In genomic region chr5:77781076-77781475, GRCh38 we compare ENCODE assay signal across 24 cellular contexts. TPM values are rescaled to one million over a fixed set of nuclear protein-coding genes. Genes with fewer than 3 reads are reported as not detected.
A peak's percentile ranks its signal among the peaks of the same experiment; 100 is the strongest.
DNase-seq lines count a peak whose midpoint lies in the region; ATAC-seq and TF ChIP-seq lines count a peak whose summit lies in the region.
"Had no signal": no experiment of that assay in that cellular context is flagged by ENCODE, and none has a peak within 500 bp of the region (broad histone marks: within the 10 kb centered on the region; RNA-seq: fewer than 3 reads in every experiment).

No MANE protein-coding gene starts in this region.

- H3K4me3 Mint-ChIP-seq in endodermal cell = no peak overlapping the region
- H3K4me3 Mint-ChIP-seq: B cell; CD4-positive, alpha-beta T cell; CD8-positive, alpha-beta memory T cell had no signal

- no peak overlapping the region for H3K14ac ChIP-seq in neuronal stem cell (ENCODE audit: low read length)

- peaks cover 18% of the 10 kb centered on the region for H3K9me3 Mint-ChIP-seq in endodermal cell
- H3K9me3 Mint-ChIP-seq: CD4-positive, alpha-beta T cell had no signal

- H3K4me1 Mint-ChIP-seq in endodermal cell = peaks cover 6% of the 10 kb centered on the region
- H3K4me1 Mint-ChIP-seq: B cell had no signal

- H3K23ac ChIP-seq in neuronal stem cell (ENCODE audit: low read depth, low read length, poor library complexity) = peak overlapping the region; percentile 59

- no peak for TF ChIP-seq CTCF in endodermal cell (conservative IDR thresholded peaks at IDR 0.05)

- H3K9me3 ChIP-seq in endodermal cell (ENCODE audit: control insufficient read depth, low read length) (peaks cover 40% of the 10 kb centered on the region), neuronal stem cell (replicated peaks in 1 of 2; ENCODE audit: control insufficient read depth in 2 of 2, insufficient read depth in 1 of 2, low read depth in 1 of 2, low read length in 2 of 2) (no peaks in the 10 kb centered on the region)
- H3K9me3 ChIP-seq: A549 had no signal

- H3K4me1 ChIP-seq in endodermal cell (ENCODE audit: control insufficient read depth, insufficient read depth, low read length) = no peaks in the 10 kb centered on the region
- H3K4me1 ChIP-seq in neuronal stem cell (ENCODE audit: control insufficient read depth in 2 of 2, insufficient read depth in 1 of 2, low read depth in 1 of 2, low read length in 2 of 2) = peaks cover 0 to 4% of the 10 kb centered on the region in 2 donors

- no peak overlapping the region for H2AFZ ChIP-seq in neuronal stem cell (ENCODE audit: low read length)

- DNase-seq in NCI-H82 (lab: John Stamatoyannopoulos, UW) (peak; percentile 27), NCI-H82 treated with DMSO at 0.1 percent for 48 hours (lab: John Stamatoyannopoulos, UW; ENCODE audit: unreplicated experiment) (no peak), endodermal cell (no peak), neuronal stem cell (ENCODE audit: low spot score) (no peak), NCI-H187 (lab: John Stamatoyannopoulos, UW) (no peak)
- DNase-seq: AML-193; CD4-positive, alpha-beta T cell; CD8-positive, alpha-beta memory T cell; COR-L47; DMS 273 treated with DMSO at 0.1 percent for 48 hours; DMS153; DMS53; DMS79; DND-41; EL; GF-D8 had no signal

- H2BK120ac ChIP-seq in neuronal stem cell (ENCODE audit: low read depth, low read length) = peak overlapping the region; percentile 30

- H2BK5ac ChIP-seq in neuronal stem cell (ENCODE audit: low read length) = no peak overlapping the region

- H2BK12ac ChIP-seq in neuronal stem cell (ENCODE audit: low read length) = no peak overlapping the region

- H3K4me2 ChIP-seq in neuronal stem cell (ENCODE audit: insufficient read depth, low read length, poor library complexity, severe bottlenecking) = no peak overlapping the region
- H3K4me2 ChIP-seq: A549; BLaER1 treated with 17β-estradiol and CSF1 and Interleukin-3, amounts not matched to agents 10 nM and 100 nM had no signal

- H3K18ac ChIP-seq in neuronal stem cell (ENCODE audit: low read length) = no peak overlapping the region

- H3K9ac ChIP-seq in endodermal cell (ENCODE audit: extremely low read depth, low read length, poor library complexity, severe bottlenecking) (no peak overlapping the region), neuronal stem cell (ENCODE audit: low read depth, low read length, poor library complexity) (no peak overlapping the region)
- H3K9ac ChIP-seq: BLaER1 treated with 17β-estradiol and CSF1 and Interleukin-3, amounts not matched to agents 10 nM and 100 nM had no signal

- H3K36me3 Mint-ChIP-seq in endodermal cell (ENCODE audit: low read depth) = peaks cover 2% of the 10 kb centered on the region

- no peak overlapping the region for H2AK5ac ChIP-seq in neuronal stem cell (ENCODE audit: low read depth, low read length)

- no peak overlapping the region for H4K8ac ChIP-seq in neuronal stem cell (ENCODE audit: low read depth, low read length)

- whole genome bisulfite sequencing in endodermal cell (ENCODE audit: insufficient coverage in 1 of 2, insufficient read length in 1 of 2), 2 experiments = 82 to 100% methylated on average over 1 of the region's 1 CpG
- WGBS in neuronal stem cell (ENCODE audit: extremely low coverage in 2 of 2, insufficient read length in 2 of 2, insufficient replicate concordance in 1 of 2), 2 donors = no CpG with 5 or more reads among the region's 1 CpG

- no peak overlapping the region for H3K4ac ChIP-seq in neuronal stem cell (ENCODE audit: low read length)

- peaks cover 23% of the 10 kb centered on the region for H3K27me3 Mint-ChIP-seq in endodermal cell (ENCODE audit: insufficient read depth)
- H3K27me3 Mint-ChIP-seq: B cell; CD8-positive, alpha-beta memory T cell had no signal

- H3K4me3 ChIP-seq in endodermal cell (ENCODE audit: low read length) = no peak overlapping the region
- H3K4me3 ChIP-seq in neuronal stem cell (ENCODE audit: low read length in 2 of 2) = no peak overlapping the region
- H3K4me3 ChIP-seq: A549; BLaER1 treated with 17β-estradiol and CSF1 and Interleukin-3, amounts not matched to agents 10 nM and 100 nM; GM12878 had no signal

- H3K79me1 ChIP-seq in neuronal stem cell (ENCODE audit: low read depth, low read length) = no peaks in the 10 kb centered on the region

- H2BK15ac ChIP-seq in neuronal stem cell (ENCODE audit: low read length) = no peak overlapping the region

- no peak overlapping the region for H4K91ac ChIP-seq in neuronal stem cell (ENCODE audit: low read depth, low read length, poor library complexity)

- ATAC-seq in HG02610 (IDR thresholded peaks at IDR 0.05; ENCODE audit: unreplicated experiment) (no peak), GM18867 (IDR thresholded peaks at IDR 0.05; ENCODE audit: unreplicated experiment) (no peak)
- ATAC-seq: A549, GM12878 had no signal

- H3K27ac ChIP-seq in endodermal cell (ENCODE audit: low read depth, low read length) (no peak overlapping the region), neuronal stem cell (replicated peaks; ENCODE audit: low read length) (no peak overlapping the region)
- H3K27ac ChIP-seq: 22Rv1; A549; BLaER1 treated with 17β-estradiol and CSF1 and Interleukin-3, amounts not matched to agents 10 nM and 100 nM; C4-2B had no signal

- H3K27ac Mint-ChIP-seq in endodermal cell = peak overlapping the region; percentile 78
- H3K27ac Mint-ChIP-seq: B cell; CD4-positive, alpha-beta T cell; CD8-positive, alpha-beta memory T cell had no signal

- H3K36me3 ChIP-seq in endodermal cell (ENCODE audit: control insufficient read depth, insufficient read depth, low read length) (no peaks in the 10 kb centered on the region), neuronal stem cell (replicated peaks in 1 of 2; ENCODE audit: control insufficient read depth in 2 of 2, insufficient read depth in 2 of 2, low read length in 2 of 2) (no peaks in the 10 kb centered on the region)
- H3K36me3 ChIP-seq: BLaER1 treated with 17β-estradiol and CSF1 and Interleukin-3, amounts not matched to agents 10 nM and 100 nM had no signal

- H3K27me3 ChIP-seq in endodermal cell (ENCODE audit: control insufficient read depth, insufficient read depth, low read length, poor library complexity, severe bottlenecking) = no peaks in the 10 kb centered on the region
- peaks cover 0 to 29% (median 0%) of the 10 kb centered on the region in 3 experiments for H3K27me3 ChIP-seq in neuronal stem cell (ENCODE audit: control insufficient read depth in 3 of 3, insufficient read depth in 3 of 3, low read depth in 1 of 3, low read length in 3 of 3)
- H3K27me3 ChIP-seq: BLaER1 treated with 17β-estradiol and CSF1 and Interleukin-3, amounts not matched to agents 10 nM and 100 nM had no signal

RNA-seq across cellular contexts. Expression of gene TBCA, which starts 4.9 kb away (rescaled TPM):
- 100 to 1,000 TPM; 415 to 454 TPM for total RNA-seq in endodermal cell
- polyA plus RNA-seq in endodermal cell (2013, experiment 1 of 2) = 247 TPM
- 251 TPM for polyA plus RNA-seq in endodermal cell (2013, experiment 2 of 2)
- polyA plus RNA-seq in neuronal stem cell (2013, experiment 1 of 2) = 605 TPM
- polyA plus RNA-seq in neuronal stem cell (2013, experiment 2 of 2) = 623 TPM
